Comparison of ENCODE assay signal across 24 cellular contexts in genomic region chr6:162562041-162562440, GRCh38.
"Had no signal": no experiment of that assay in that cellular context is flagged by ENCODE, and none has a peak within 500 bp of the region (broad histone marks: within the 10 kb centered on the region; RNA-seq: fewer than 3 reads in every experiment).

No MANE protein-coding gene starts in this region.

- DNase-seq: colonic mucosa; cortex of kidney; dermis blood vessel endothelial cell; dorsolateral prefrontal cortex; effector CD4-positive, alpha-beta T cell; effector CD8-positive, alpha-beta T cell; effector memory CD4-positive, alpha-beta T cell; effector memory CD8-positive, alpha-beta T cell; endodermal cell; erythroblast; esophagus squamous epithelium; foreskin fibroblast; foreskin keratinocyte; foreskin melanocyte; gastrocnemius medialis; glutamatergic neuron; head of caudate nucleus; heart left ventricle; heart right ventricle had no signal

- H3K4me3 ChIP-seq: colonic mucosa, coronary artery, dorsolateral prefrontal cortex, esophagus muscularis mucosa, esophagus squamous epithelium, gastrocnemius medialis, gastroesophageal sphincter, heart left ventricle, heart right ventricle had no signal

- ATAC-seq: effector memory CD8-positive, alpha-beta T cell; esophagus mucosa; foreskin keratinocyte; gastrocnemius medialis; gastroesophageal sphincter had no signal

- H3K27ac ChIP-seq: colonic mucosa, coronary artery, dorsolateral prefrontal cortex, epithelial cell of prostate, esophagus muscularis mucosa, esophagus squamous epithelium, foreskin keratinocyte, gastrocnemius medialis, gastroesophageal sphincter, heart left ventricle, heart right ventricle had no signal

- H3K27me3 ChIP-seq: colonic mucosa, dorsolateral prefrontal cortex, esophagus muscularis mucosa, esophagus squamous epithelium, foreskin keratinocyte, gastrocnemius medialis, gastroesophageal sphincter, heart left ventricle, heart right ventricle had no signal

- H3K4me1 ChIP-seq: colonic mucosa, esophagus muscularis mucosa, esophagus squamous epithelium, foreskin keratinocyte, gastrocnemius medialis, gastroesophageal sphincter, heart left ventricle, heart right ventricle had no signal

- H3K36me3 ChIP-seq: colonic mucosa, esophagus muscularis mucosa, esophagus squamous epithelium, gastrocnemius medialis, gastroesophageal sphincter, heart left ventricle, heart right ventricle had no signal

- H3K9me3 ChIP-seq: colonic mucosa, gastrocnemius medialis had no signal
